Comparison of ENCODE assay signal across 17 cellular contexts in the genomic region with DNA sequence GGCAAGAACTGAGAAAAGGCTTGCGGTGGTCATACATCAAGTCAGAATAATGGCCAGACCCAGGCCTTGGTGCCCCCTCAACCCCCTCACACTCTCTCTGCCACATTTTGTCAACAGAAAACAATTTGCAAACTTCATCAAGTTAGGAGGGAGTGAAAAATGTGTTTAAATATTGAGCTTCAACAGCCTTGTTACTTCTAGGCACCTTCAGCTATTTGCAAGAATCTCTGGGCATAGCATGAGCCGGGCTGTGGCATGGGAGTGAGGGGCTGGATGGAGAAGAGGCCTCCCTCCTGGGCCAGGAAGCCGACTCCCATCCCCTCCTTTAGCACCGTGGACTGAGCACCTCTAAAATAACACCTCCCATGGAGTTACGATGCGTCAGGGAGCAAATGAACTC. TPM values are rescaled to one million over a fixed set of nuclear protein-coding genes. Genes with fewer than 3 reads are reported as not detected.
A peak's percentile ranks its signal among the peaks of the same experiment; 100 is the strongest.
DNase-seq lines count a peak whose midpoint lies in the region; ATAC-seq and TF ChIP-seq lines count a peak whose summit lies in the region.
"Had no signal": no experiment of that assay in that cellular context is flagged by ENCODE, and none has a peak within 500 bp of the region (broad histone marks: within the 10 kb centered on the region; RNA-seq: fewer than 3 reads in every experiment).

No MANE protein-coding gene starts in this region.

- H4K20me1 ChIP-seq in DOHH2 (ENCODE audit: control insufficient read depth, insufficient read depth, low read depth, low read length) (no peaks in the 10 kb centered on the region), SU-DHL-6 (ENCODE audit: low read depth, low read length) (no peaks in the 10 kb centered on the region)

- H3F3A ChIP-seq in DOHH2 (ENCODE audit: control insufficient read depth, insufficient read depth) (peaks cover 51% of the 10 kb centered on the region), SU-DHL-6 (ENCODE audit: insufficient read depth) (peaks cover 88% of the 10 kb centered on the region)

- H3K36me3 Mint-ChIP-seq in IgD-negative memory B cell, result peaks cover 1% of the 10 kb centered on the region
- H3K36me3 Mint-ChIP-seq in activated CD8-positive, alpha-beta T cell treated with anti-CD3 and anti-CD28 coated beads for 36 hours (ENCODE audit: low read depth), result no peaks in the 10 kb centered on the region

- H3K9me3 Mint-ChIP-seq in IgD-negative memory B cell, result no peaks in the 10 kb centered on the region
- no peaks in the 10 kb centered on the region for H3K9me3 Mint-ChIP-seq in activated CD8-positive, alpha-beta T cell treated with anti-CD3 and anti-CD28 coated beads for 36 hours
- H3K9me3 Mint-ChIP-seq: CD8-positive, alpha-beta memory T cell had no signal

- H3K36me3 ChIP-seq in DOHH2 (ENCODE audit: control insufficient read depth, low read length) (0 out of 2 replicates have a peak, but pooled peaks cover 3% of the 10 kb centered on the region), SU-DHL-6 (ENCODE audit: low read length) (no peaks in the 10 kb centered on the region), spleen (no peaks in the 10 kb centered on the region), esophagus squamous epithelium (no peaks in the 10 kb centered on the region), prostate gland (no peaks in the 10 kb centered on the region)

- H3K4me1 ChIP-seq in DOHH2 (ENCODE audit: control insufficient read depth, low read length), result peaks cover 98% of the 10 kb centered on the region
- peaks cover 12 to 78% (median 41%) of the 10 kb centered on the region in 6 donors for H3K4me1 ChIP-seq in spleen
- H3K4me1 ChIP-seq in esophagus squamous epithelium, result no peaks in the 10 kb centered on the region
- no peaks in the 10 kb centered on the region for H3K4me1 ChIP-seq in prostate gland (replicated peaks)

- H3K4me1 Mint-ChIP-seq in IgD-negative memory B cell, result peaks cover 40 to 63% (median 56%) of the 10 kb centered on the region in 3 donors
- H3K4me1 Mint-ChIP-seq in activated CD8-positive, alpha-beta T cell treated with anti-CD3 and anti-CD28 coated beads for 36 hours (ENCODE audit: low read depth), result peaks cover 15% of the 10 kb centered on the region

- CTCF ChIA-PET in activated CD8-positive, alpha-beta T cell treated with anti-CD3 and anti-CD28 coated beads for 36 hours (lab: Charles Lee), result interaction anchor here (0.5 to 1.3 kb wide), 2 partner anchors 88 to 498 kb away, joined by 3 read pairs; no protein-coding TSS in a partner anchor

- H2AFZ ChIP-seq in SU-DHL-6 (ENCODE audit: low read depth, low read length, severe bottlenecking), result no peak overlapping the region

- H3K9ac ChIP-seq in SU-DHL-6 (ENCODE audit: low read length), result peak overlapping the region; percentile 75
- H3K9ac ChIP-seq: KMS-11 had no signal

- H3K27ac Mint-ChIP-seq in IgD-negative memory B cell, result peak overlapping the region; percentile 79 to 96 (median 95)
- H3K27ac Mint-ChIP-seq in activated CD8-positive, alpha-beta T cell treated with anti-CD3 and anti-CD28 coated beads for 36 hours, result no peak overlapping the region
- H3K27ac Mint-ChIP-seq: CD8-positive, alpha-beta memory T cell had no signal

- DNase-seq in spleen (no peak), esophagus squamous epithelium (lab: John Stamatoyannopoulos, UW) (no peak), prostate gland (ENCODE audit: low spot score) (no peak)
- DNase-seq in activated CD8-positive, alpha-beta T cell treated with anti-CD3 and anti-CD28 coated beads for 36 hours, result no peak
- DNase-seq: CD8-positive, alpha-beta memory T cell; DMS53; NCI-H1417; NCI-H1694 treated with DMSO at 0.1 percent for 48 hours; NCI-H2081 treated with DMSO at 0.1 percent for 48 hours; NCI-H446; PC-3; Right ventricle myocardium superior had no signal

- peaks cover 3% of the 10 kb centered on the region for H3K27me3 Mint-ChIP-seq in IgD-negative memory B cell
- peaks cover 5% of the 10 kb centered on the region for H3K27me3 Mint-ChIP-seq in activated CD8-positive, alpha-beta T cell treated with anti-CD3 and anti-CD28 coated beads for 36 hours

- H3K4me3 ChIP-seq in DOHH2 (ENCODE audit: low read length) (peak overlapping the region; percentile 69), SU-DHL-6 (ENCODE audit: insufficient read depth, low read length, poor library complexity, severe bottlenecking) (peak overlapping the region; percentile 28), spleen (peak overlapping the region in 1 of 8 donors; percentile 22), esophagus squamous epithelium (no peak overlapping the region), prostate gland (no peak overlapping the region)

- TF ChIP-seq CTCF in DOHH2 (IDR thresholded peaks at IDR 0.05; ENCODE audit: low read depth, low read length, poor library complexity, severe bottlenecking) (no peak), SU-DHL-6 (IDR thresholded peaks at IDR 0.05; ENCODE audit: insufficient read depth, low read length, poor library complexity, severe bottlenecking) (no peak), spleen (IDR thresholded peaks at IDR 0.05 in 8 of 11, conservative IDR thresholded peaks at IDR 0.05 in 3 of 11) (no peak), esophagus squamous epithelium (IDR thresholded peaks at IDR 0.05) (no peak), prostate gland (IDR thresholded peaks at IDR 0.05) (no peak)
- no peak for TF ChIP-seq CTCF in activated CD8-positive, alpha-beta T cell treated with anti-CD3 and anti-CD28 coated beads for 36 hours (IDR thresholded peaks at IDR 0.05)

- no peaks in the 10 kb centered on the region for H3K9me2 ChIP-seq in DOHH2 (replicated peaks; ENCODE audit: control insufficient read depth, low read length)
- H3K9me2 ChIP-seq in SU-DHL-6 (replicated peaks; ENCODE audit: insufficient read depth, low read length), result no peaks in the 10 kb centered on the region

- H3K4me3 Mint-ChIP-seq in IgD-negative memory B cell, result peak overlapping the region; percentile 16 to 81 (median 67)
- H3K4me3 Mint-ChIP-seq in activated CD8-positive, alpha-beta T cell treated with anti-CD3 and anti-CD28 coated beads for 36 hours, result no peak overlapping the region

- peak overlapping the region; percentile 99 for H3K27ac ChIP-seq in DOHH2 (ENCODE audit: low read depth, low read length)
- peak overlapping the region; percentile 97 for H3K27ac ChIP-seq in SU-DHL-6 (ENCODE audit: low read depth, low read length)
- peak overlapping the region in 5 of 8 donors; percentile 71 to 87 (median 80) for H3K27ac ChIP-seq in spleen
- H3K27ac ChIP-seq in esophagus squamous epithelium, result no peak overlapping the region
- no peak overlapping the region for H3K27ac ChIP-seq in prostate gland
- H3K27ac ChIP-seq: C4-2B, KMS-11 had no signal

- ATAC-seq in activated CD8-positive, alpha-beta T cell treated with anti-CD3 and anti-CD28 coated beads for 36 hours, result no peak
- ATAC-seq: PC-3 had no signal

- intact Hi-C loops in spleen (cut with DNase I; ENCODE audit: low total_unique reads) (no loop called here), esophagus squamous epithelium (cut with DNase I) (no loop called here), prostate gland (cut with DNase I) (no loop called here)
- intact Hi-C loops in activated CD8-positive, alpha-beta T cell treated with anti-CD3 and anti-CD28 coated beads for 36 hours (cut with micrococcal nuclease), result no loop called here

- WGBS in spleen, 5 donors, result 73 to 84% (median 76%) methylated on average over 6 of the region's 6 CpGs
- WGBS in esophagus squamous epithelium, 2 donors, result 86 to 89% methylated on average over 6 of the region's 6 CpGs
- WGBS in prostate gland, result 76% methylated on average over 6 of the region's 6 CpGs

- H3K9me3 ChIP-seq in DOHH2 (ENCODE audit: control insufficient read depth, insufficient read depth, low read length), result no peaks in the 10 kb centered on the region
- no peaks in the 10 kb centered on the region for H3K9me3 ChIP-seq in SU-DHL-6 (ENCODE audit: insufficient read depth, low read length)
- no peaks in the 10 kb centered on the region for H3K9me3 ChIP-seq in spleen
- no peaks in the 10 kb centered on the region for H3K9me3 ChIP-seq in esophagus squamous epithelium
- no peaks in the 10 kb centered on the region for H3K9me3 ChIP-seq in prostate gland

- no peaks in the 10 kb centered on the region for H3K27me3 ChIP-seq in DOHH2 (ENCODE audit: control insufficient read depth, low read length)
- H3K27me3 ChIP-seq in SU-DHL-6 (ENCODE audit: low read length), result no peaks in the 10 kb centered on the region
- H3K27me3 ChIP-seq in spleen (replicated peaks in 1 of 7), result no peaks in the 10 kb centered on the region
- no peaks in the 10 kb centered on the region for H3K27me3 ChIP-seq in esophagus squamous epithelium
- no peaks in the 10 kb centered on the region for H3K27me3 ChIP-seq in prostate gland (replicated peaks; ENCODE audit: insufficient read depth)

- H3K79me2 ChIP-seq in DOHH2 (ENCODE audit: control insufficient read depth, low read length), result no peaks in the 10 kb centered on the region
- peaks cover 6% of the 10 kb centered on the region; the same call in 1 of the 2 replicates for H3K79me2 ChIP-seq in SU-DHL-6 (ENCODE audit: insufficient read depth, low read length)

- TF ChIP-seq POLR2A in spleen (IDR thresholded peaks at IDR 0.05), result no peak
- no peak for TF ChIP-seq POLR2A in esophagus squamous epithelium (IDR thresholded peaks at IDR 0.05)
- no peak for TF ChIP-seq POLR2A in prostate gland (IDR thresholded peaks at IDR 0.05)

- POLR2A ChIA-PET in activated CD8-positive, alpha-beta T cell treated with anti-CD3 and anti-CD28 coated beads for 36 hours (lab: Charles Lee), result no interaction called here

- H3K4me2 ChIP-seq in DOHH2 (ENCODE audit: low read length), result peak overlapping the region; percentile 76
- H3K4me2 ChIP-seq in SU-DHL-6 (ENCODE audit: low read depth, low read length, poor library complexity, severe bottlenecking), result peak overlapping the region; percentile 70
- H3K4me2 ChIP-seq: KMS-11 had no signal

RNA-seq across cellular contexts. Expression of a gene that starts 52.2 kb away (rescaled TPM):
- 84.6 TPM for polyA plus RNA-seq in IgD-negative memory B cell
- 100 to 1,000 TPM in 1 of 7 donors, 10 to 100 TPM in 6; 54.3 to 114 (median 68.4) TPM for total RNA-seq in spleen
- 10 to 100 TPM; 44.9 to 61.9 (median 53.5) TPM for polyA plus RNA-seq in spleen
- total RNA-seq in activated CD8-positive, alpha-beta T cell treated with anti-CD3 and anti-CD28 coated beads for 36 hours, result 10 to 100 TPM; 62.8 to 64.6 TPM
- total RNA-seq in esophagus squamous epithelium, result 100 to 1,000 TPM in 2 of 4 donors, 10 to 100 TPM in 2; 74.5 to 117 (median 93.8) TPM
- 100 to 1,000 TPM; 191 to 275 TPM for total RNA-seq in prostate gland

Comparison
In these comparisons a context has a peak if more than half of its experiments do, and no peak if none do; other contexts are left out.
1. H3K27ac ChIP-seq: peak in DOHH2 (single experiment), SU-DHL-6 (single experiment) and spleen (5 of 8); none in esophagus squamous epithelium (0 of 4) and prostate gland (0 of 2).
2. H3K4me3 ChIP-seq: peak in DOHH2 (single experiment) and SU-DHL-6 (single experiment); none in esophagus squamous epithelium (0 of 4) and prostate gland (0 of 2).